6 cellular contexts compared by ENCODE assay signal in genomic region chr11:122413677-122414076, GRCh38.
"Had no signal": no experiment of that assay in that cellular context is flagged by ENCODE, and none has a peak within 500 bp of the region (broad histone marks: within the 10 kb centered on the region; RNA-seq: fewer than 3 reads in every experiment).

No MANE protein-coding gene starts in this region.

- H3K36me3 Mint-ChIP-seq: IgD-negative memory B cell had no signal

- H3K27ac Mint-ChIP-seq: IgD-negative memory B cell had no signal

- H3K27ac ChIP-seq: HL-60 had no signal

- FAIRE-seq: HTR-8/SVneo, K562 had no signal

- H3K4me3 ChIP-seq: K562 had no signal

- H3K4me3 Mint-ChIP-seq: IgD-negative memory B cell had no signal

- DNase-seq: IMR-90, KBM-7 had no signal

- H3K27me3 Mint-ChIP-seq: IgD-negative memory B cell had no signal

- ATAC-seq: K562 had no signal

- H3K4me1 Mint-ChIP-seq: IgD-negative memory B cell had no signal
